In genomic region chr22:21755855-21756284, GRCh38 we compare ENCODE assay signal across 11 cellular contexts. TPM values are rescaled to one million over a fixed set of nuclear protein-coding genes. Genes with fewer than 3 reads are reported as not detected.
DNase-seq lines count a peak whose midpoint lies in the region; ATAC-seq, FAIRE-seq and TF ChIP-seq lines count a peak whose summit lies in the region.
"Had no signal": no experiment of that assay in that cellular context is flagged by ENCODE, and none has a peak within 500 bp of the region (broad histone marks: within the 10 kb centered on the region; RNA-seq: fewer than 3 reads in every experiment).

No MANE protein-coding gene starts in this region.

- RAD21 ChIA-PET in GM12878 (lab: Charles Lee; ENCODE audit: unreplicated experiment), result no interaction called here

- in situ Hi-C loops in GM12878 (cut with MboI), result no loop called here
- in situ Hi-C loops in HAP-1 (cut with MboI; ENCODE audit: low sequenced_read_pairs), result no loop called here

- H3K27me3 ChIP-seq in CD8-positive, alpha-beta memory T cell (ENCODE audit: insufficient read depth, low read length, poor library complexity, severe bottlenecking), result no peaks in the 10 kb centered on the region
- H3K27me3 ChIP-seq in GM12878 (replicated peaks in 1 of 2; ENCODE audit: control insufficient read depth in 2 of 2, insufficient read depth in 2 of 2, low read length in 1 of 2) (no peaks in the 10 kb centered on the region), HAP-1 (ENCODE audit: low read depth) (no peaks in the 10 kb centered on the region)

- H3K4me1 ChIP-seq in CD8-positive, alpha-beta memory T cell (ENCODE audit: insufficient read depth, low read length), result peaks cover 10% of the 10 kb centered on the region
- H3K4me1 ChIP-seq in GM12878 (ENCODE audit: control insufficient read depth, insufficient read depth, low read length), result peaks cover 30% of the 10 kb centered on the region
- no peaks in the 10 kb centered on the region for H3K4me1 ChIP-seq in HAP-1

- peak overlapping the region; percentile 77 for H3K27ac ChIP-seq in CD8-positive, alpha-beta memory T cell (ENCODE audit: low read depth, low read length)
- no peak overlapping the region; the same call in none of the 2 replicates for H3K27ac ChIP-seq in GM12878 (ENCODE audit: control insufficient read depth, insufficient read depth)

- no peaks in the 10 kb centered on the region for H3K36me3 ChIP-seq in CD8-positive, alpha-beta memory T cell (ENCODE audit: insufficient read depth, low read length)
- H3K36me3 ChIP-seq in GM12878 (ENCODE audit: control insufficient read depth in 2 of 2, insufficient read depth in 2 of 2, low read length in 1 of 2) (peaks cover 2 to 10% of the 10 kb centered on the region in 2 experiments; a peak in 2 of 4 replicates), HAP-1 (replicated peaks) (peaks cover 3% of the 10 kb centered on the region)

- H3K36me3 Mint-ChIP-seq in CD8-positive, alpha-beta memory T cell, result peaks cover 3 to 57% (median 16%) of the 10 kb centered on the region in 3 donors

- peak; percentile 26; the same call in 1 of the 2 replicates for TF ChIP-seq POLR2A in GM12878 (IDR thresholded peaks at IDR 0.05; ENCODE audit: low read depth, low read length)

- H3K4me2 ChIP-seq in GM12878 (ENCODE audit: control insufficient read depth, insufficient read depth), result peak overlapping the region; percentile 1; the same call in 1 of the 2 replicates

- no peaks in the 10 kb centered on the region for H3K27me3 Mint-ChIP-seq in CD8-positive, alpha-beta memory T cell

- TF ChIP-seq CTCF in GM12878 (IDR thresholded peaks at IDR 0.05 in 2 of 3, conservative IDR thresholded peaks at IDR 0.05 in 1 of 3; ENCODE audit: control insufficient read depth in 2 of 3, extremely low read depth in 1 of 3, insufficient read depth in 1 of 3, low read depth in 3 of 3, low read length in 3 of 3), result no peak

- no peak for TF ChIP-seq RAD21 in GM12878 (IDR thresholded peaks at IDR 0.05; ENCODE audit: insufficient read depth, low read depth, low read length)

- H4K20me1 ChIP-seq in GM12878 (ENCODE audit: control insufficient read depth, insufficient read depth), result no peaks in the 10 kb centered on the region

- no peak overlapping the region for H3K4me3 Mint-ChIP-seq in CD8-positive, alpha-beta memory T cell

- H3K27ac Mint-ChIP-seq in CD8-positive, alpha-beta memory T cell, result peak overlapping the region in 5 of 8 donors; percentile 2 to 64 (median 20)

- H3K79me2 ChIP-seq in GM12878 (ENCODE audit: control insufficient read depth, insufficient read depth, low read length), result no peaks in the 10 kb centered on the region

- no peak for DNase-seq in CD8-positive, alpha-beta memory T cell
- DNase-seq in HS-5 (ENCODE audit: low read depth) (peak; percentile 78), GM12878 (ENCODE audit: low read depth, low spot score) (peak; percentile 57), lung microvascular endothelial cell (ENCODE audit: low read depth in 2 of 2) (peak; percentile 33 to 74), HuH-7.5 (ENCODE audit: low spot score) (no peak), NCI-H1105 (lab: John Stamatoyannopoulos, UW) (no peak), HAP-1 (ENCODE audit: low spot score in 2 of 2) (no peak), NCI-H526 (lab: John Stamatoyannopoulos, UW) (no peak)
- DNase-seq: mucosa of descending colon had no signal

- no peak overlapping the region for H2AFZ ChIP-seq in GM12878 (ENCODE audit: control insufficient read depth, low read depth, low read length)

- peak; percentile 77 for ATAC-seq in GM12878
- ATAC-seq: mucosa of descending colon had no signal

- intact Hi-C loops in GM12878 (cut with micrococcal nuclease; ENCODE audit: unreplicated experiment), result no loop called here

- CTCF ChIA-PET in CD8-positive, alpha-beta memory T cell (lab: Charles Lee), result no interaction called here
- CTCF ChIA-PET in GM12878 (lab: Yijun Ruan, JAX), result no interaction called here

- H3K9me3 ChIP-seq in CD8-positive, alpha-beta memory T cell (ENCODE audit: low read length), result no peaks in the 10 kb centered on the region
- H3K9me3 ChIP-seq in GM12878 (replicated peaks; ENCODE audit: control insufficient read depth, insufficient read depth, low read length) (no peaks in the 10 kb centered on the region), HAP-1 (no peaks in the 10 kb centered on the region)
- H3K9me3 ChIP-seq: mucosa of descending colon had no signal

- H3K9ac ChIP-seq in GM12878 (ENCODE audit: control insufficient read depth, insufficient read depth, low read length), result no peak overlapping the region

- POLR2A ChIA-PET in CD8-positive, alpha-beta memory T cell (lab: Charles Lee), result no interaction called here
- POLR2A ChIA-PET in GM12878 (lab: Charles Lee), result no interaction called here

- no peak; a peak in 1 of 4 replicates for TF ChIP-seq EP300 in GM12878 (IDR thresholded peaks at IDR 0.05; ENCODE audit: borderline replicate concordance in 1 of 2, control insufficient read depth in 1 of 2, low read depth in 2 of 2, low read length in 2 of 2)

- no peaks in the 10 kb centered on the region for H3K9me3 Mint-ChIP-seq in CD8-positive, alpha-beta memory T cell

- H3K4me3 ChIP-seq in CD8-positive, alpha-beta memory T cell (ENCODE audit: low read length), result no peak overlapping the region
- H3K4me3 ChIP-seq in GM12878 (no peak overlapping the region), HAP-1 (no peak overlapping the region)
- H3K4me3 ChIP-seq: mucosa of descending colon had no signal

- SMC1A ChIA-PET in GM12878 (lab: Charles Lee; ENCODE audit: uncharacterized antibody, unreplicated experiment), result interaction anchor here (1.2 kb wide), 1 partner anchor 24 kb away, joined by 5 read pairs; no protein-coding TSS in a partner anchor

- 11% methylated on average over 5 of the region's 5 CpGs for WGBS in GM12878 (ENCODE audit: insufficient coverage, insufficient replicate concordance, low lambda C conversion rate, missing lambda C conversion rate)

- H3K4me1 Mint-ChIP-seq in CD8-positive, alpha-beta memory T cell, result peaks cover 40 to 44% (median 40%) of the 10 kb centered on the region in 3 donors

- peak; percentile 82 for FAIRE-seq in GM12878 (lab: Jason Lieb, UNC)
- FAIRE-seq: endometrium, G401.6 had no signal

- BruUV-seq in GM12878 (replicated peaks; lab: Mats Ljungman, UMichigan), result no TSS peak

TF ChIP-seq in GM12878, 131 proteins besides CTCF, POLR2A, EP300 and RAD21 (continues in another document):
- TF ChIP-seq BCL11A (IDR thresholded peaks at IDR 0.05; ENCODE audit: low read depth, low read length) (peak; percentile 52), TCF12 (IDR thresholded peaks at IDR 0.05; ENCODE audit: low read depth, low read length) (peak; percentile 57; the same call in 1 of the 2 replicates), EED (IDR thresholded peaks at IDR 0.05; ENCODE audit: low read depth) (peak; percentile 76), ETV6 (conservative IDR thresholded peaks at IDR 0.05 in 1 of 2, IDR thresholded peaks at IDR 0.05 in 1 of 2; ENCODE audit: borderline replicate concordance in 1 of 2, low read depth in 1 of 2) (0 out of 4 replicates have a peak, but pooled peaks of 1 of the 2 experiments have one; percentile 39), POU2F2 (IDR thresholded peaks at IDR 0.05; ENCODE audit: borderline replicate concordance, low read depth, low read length) (peak; percentile 18; the same call in 1 of the 3 replicates), MTA2 (IDR thresholded peaks at IDR 0.05; ENCODE audit: low read depth) (peak; percentile 69), TARDBP (IDR thresholded peaks at IDR 0.05; ENCODE audit: borderline replicate concordance) (no peak), SP1 (IDR thresholded peaks at IDR 0.05; ENCODE audit: low read depth, low read length) (peak; percentile 9)
- TF ChIP-seq, protein P1, sequence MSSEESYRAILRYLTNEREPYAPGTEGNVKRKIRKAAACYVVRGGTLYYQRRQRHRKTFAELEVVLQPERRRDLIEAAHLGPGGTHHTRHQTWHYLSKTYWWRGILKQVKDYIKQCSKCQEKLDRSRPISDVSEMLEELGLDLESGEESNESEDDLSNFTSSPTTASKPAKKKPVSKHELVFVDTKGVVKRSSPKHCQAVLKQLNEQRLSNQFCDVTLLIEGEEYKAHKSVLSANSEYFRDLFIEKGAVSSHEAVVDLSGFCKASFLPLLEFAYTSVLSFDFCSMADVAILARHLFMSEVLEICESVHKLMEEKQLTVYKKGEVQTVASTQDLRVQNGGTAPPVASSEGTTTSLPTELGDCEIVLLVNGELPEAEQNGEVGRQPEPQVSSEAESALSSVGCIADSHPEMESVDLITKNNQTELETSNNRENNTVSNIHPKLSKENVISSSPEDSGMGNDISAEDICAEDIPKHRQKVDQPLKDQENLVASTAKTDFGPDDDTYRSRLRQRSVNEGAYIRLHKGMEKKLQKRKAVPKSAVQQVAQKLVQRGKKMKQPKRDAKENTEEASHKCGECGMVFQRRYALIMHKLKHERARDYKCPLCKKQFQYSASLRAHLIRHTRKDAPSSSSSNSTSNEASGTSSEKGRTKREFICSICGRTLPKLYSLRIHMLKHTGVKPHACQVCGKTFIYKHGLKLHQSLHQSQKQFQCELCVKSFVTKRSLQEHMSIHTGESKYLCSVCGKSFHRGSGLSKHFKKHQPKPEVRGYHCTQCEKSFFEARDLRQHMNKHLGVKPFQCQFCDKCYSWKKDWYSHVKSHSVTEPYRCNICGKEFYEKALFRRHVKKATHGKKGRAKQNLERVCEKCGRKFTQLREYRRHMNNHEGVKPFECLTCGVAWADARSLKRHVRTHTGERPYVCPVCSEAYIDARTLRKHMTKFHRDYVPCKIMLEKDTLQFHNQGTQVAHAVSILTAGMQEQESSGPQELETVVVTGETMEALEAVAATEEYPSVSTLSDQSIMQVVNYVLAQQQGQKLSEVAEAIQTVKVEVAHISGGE (CRISPR knock-in tag; IDR thresholded peaks at IDR 0.05), result no peak

RNA-seq across cellular contexts. Expression of gene YPEL1, which starts 20.3 kb away (rescaled TPM):
- total RNA-seq in CD8-positive, alpha-beta memory T cell, result 1 to 10 TPM; 2.4 to 2.6 TPM
- polyA plus RNA-seq in CD8-positive, alpha-beta memory T cell, result 27.0 TPM
- 3.8 and 4.0 TPM in 2 replicates for total RNA-seq in GM12878 (2013; cell fraction: nucleolus; rRNA removed)
- total RNA-seq in GM12878 (2014; rRNA removed), result 0.98 and 5.0 TPM in 2 replicates
- 0.67 and 0.83 TPM in 2 replicates for total RNA-seq in GM12878 (2014; rRNA removed; fragmentation: Illumina TruSeq; extraction: Trizol)
- total RNA-seq in GM12878 (2021), result 1.4 and 1.9 TPM in 2 replicates
- 1.2 TPM for polyA plus RNA-seq in GM12878 (2011; ENCODE audit: low read depth)
- 2.5 and 2.7 TPM in 2 replicates for polyA plus RNA-seq in GM12878 (2011; rRNA removed)
- 1.4 and 1.5 TPM in 2 replicates for polyA plus RNA-seq in GM12878 (2011; cell fraction: cytosol; rRNA removed)
- polyA plus RNA-seq in GM12878 (2011; cell fraction: nucleus; rRNA removed), result 1.3 and 1.7 TPM in 2 replicates
- 1.9 and 2.0 TPM in 2 replicates for polyA plus RNA-seq in GM12878 (2012)
- 0.69 and 0.82 TPM in 2 replicates for polyA plus RNA-seq in GM12878 (2014; fragmentation: Illumina TruSeq; extraction: Trizol)
- polyA plus RNA-seq in GM12878 (2014; fragmentation: Nextera tagmentation; extraction: Ambion mirVana), result under 1 TPM; 0.13 to 0.21 TPM
- polyA plus RNA-seq in GM12878 (2014; rRNA removed), result 1.2 and 1.4 TPM in 2 replicates
- 1 to 10 TPM; 1.7 to 2.4 TPM for polyA plus RNA-seq in GM12878 (2016; fragmentation: Nextera tagmentation; extraction: Ambion mirVana)
- polyA minus RNA-seq in GM12878 (2011; rRNA and poly(A)+ RNA removed), result 2.0 and 2.1 TPM in 2 replicates
- polyA minus RNA-seq in GM12878 (2011; cell fraction: cytosol; rRNA and poly(A)+ RNA removed), result 0.52 and 0.94 TPM in 2 replicates
- polyA minus RNA-seq in GM12878 (2011; cell fraction: nucleus; rRNA and poly(A)+ RNA removed), result 0.67 and 1.1 TPM in 2 replicates
- total RNA-seq in lung microvascular endothelial cell, result 2.8 and 5.2 TPM in 2 replicates

Comparison
In these comparisons a context has a peak if more than half of its experiments do, and no peak if none do; other contexts are left out.
1. DNase-seq: peak in HS-5 (single experiment), GM12878 (single experiment) and lung microvascular endothelial cell (2 of 2); none in CD8-positive, alpha-beta memory T cell (0 of 5), HuH-7.5 (single experiment), NCI-H1105 (single experiment), HAP-1 (0 of 2) and NCI-H526 (0 of 2).